Comparison of ENCODE assay signal across 8 cellular contexts in the genomic region with DNA sequence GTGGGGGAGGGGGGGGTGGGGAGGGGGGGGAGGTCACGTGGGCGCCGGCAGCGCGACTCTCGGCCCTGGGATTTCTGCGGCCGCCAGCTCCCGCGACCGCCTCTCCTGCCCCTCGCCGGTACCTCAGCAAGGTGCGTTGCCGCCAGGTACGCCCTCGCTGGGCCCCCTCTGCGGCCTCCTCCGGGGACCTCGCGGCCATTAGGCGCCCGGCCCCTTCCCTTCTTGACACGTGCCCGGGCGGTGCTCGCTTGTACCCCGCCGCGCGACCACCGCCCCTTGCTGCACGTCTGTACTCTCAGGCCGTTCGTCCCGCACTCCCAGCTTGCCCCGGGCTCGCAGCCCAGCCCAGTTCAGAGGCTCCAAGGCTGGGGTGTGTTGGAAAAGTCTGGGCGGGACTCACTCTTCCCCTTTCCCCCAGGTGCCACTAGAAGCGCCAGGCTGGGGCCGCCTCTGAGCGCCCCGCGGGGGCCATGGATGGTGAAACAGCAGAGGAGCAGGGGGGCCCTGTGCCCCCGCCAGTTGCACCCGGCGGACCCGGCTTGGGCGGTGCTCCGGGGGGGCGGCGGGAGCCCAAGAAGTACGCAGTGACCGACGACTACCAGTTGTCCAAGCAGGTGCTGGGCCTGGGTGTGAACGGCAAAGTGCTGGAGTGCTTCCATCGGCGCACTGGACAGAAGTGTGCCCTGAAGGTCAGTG. TPM values are rescaled to one million over a fixed set of nuclear protein-coding genes. Genes with fewer than 3 reads are reported as not detected.
DNase-seq lines count a peak whose midpoint lies in the region; ATAC-seq, FAIRE-seq and TF ChIP-seq lines count a peak whose summit lies in the region.

A gene (plus strand): TSS at position 56 of the 696 bp plus-strand sequence. CDS start 415 bp downstream, at position 471.

- peaks cover 7 to 21% (median 9%) of the 10 kb centered on the region in 3 donors for H3K4me1 ChIP-seq in pancreas

- H3K27me3 Mint-ChIP-seq in activated CD8-positive, alpha-beta T cell treated with anti-CD3 and anti-CD28 coated beads, Interleukin-2, amount 10 ng/mL, durations not matched to agents 7 days and 5 days (ENCODE audit: low read depth), result no peaks in the 10 kb centered on the region

- peak within 1 kb of the TSS; percentile 89 for H3K27ac Mint-ChIP-seq in activated CD8-positive, alpha-beta T cell treated with anti-CD3 and anti-CD28 coated beads, Interleukin-2, amount 10 ng/mL, durations not matched to agents 7 days and 5 days

- intact Hi-C loops in pancreas (cut with DNase I), result no loop called here

- in situ Hi-C loops in KBM-7 (cut with MboI; ENCODE audit: low pct_unique_long_range_greater_than_20kb, low sequenced_read_pairs), result no loop called here

- peak within 1 kb of the TSS; percentile 89 to 92 (median 92) for H3K27ac ChIP-seq in pancreas

- peak within 1 kb of the TSS; percentile 95 for H3K4me3 Mint-ChIP-seq in activated CD8-positive, alpha-beta T cell treated with anti-CD3 and anti-CD28 coated beads, Interleukin-2, amount 10 ng/mL, durations not matched to agents 7 days and 5 days

- peaks cover 77% of the 10 kb centered on the region for H3K36me3 Mint-ChIP-seq in activated CD8-positive, alpha-beta T cell treated with anti-CD3 and anti-CD28 coated beads, Interleukin-2, amount 10 ng/mL, durations not matched to agents 7 days and 5 days (ENCODE audit: low read depth)

- ATAC-seq in GM21515 (IDR thresholded peaks at IDR 0.05; ENCODE audit: unreplicated experiment) (peak; percentile 10), pancreas (peak; percentile 19 to 36 (median 22))
- peak; percentile 7 for ATAC-seq in activated CD8-positive, alpha-beta T cell treated with anti-CD3 and anti-CD28 coated beads, Interleukin-2, amount 10 ng/mL, durations not matched to agents 7 days and 5 days

- DNase-seq in GF-D8 (lab: John Stamatoyannopoulos, UW), result peak; percentile 26
- DNase-seq in KBM-7, result peak; percentile 59
- DNase-seq in activated CD8-positive, alpha-beta T cell treated with anti-CD3 and anti-CD28 coated beads, Interleukin-2, amount 10 ng/mL, durations not matched to agents 7 days and 5 days, result peak; percentile 51
- peak in 1 of 2 donors; percentile 58 for DNase-seq in foreskin fibroblast
- peak in 3 of 6 donors; percentile 51 to 85 (median 76) for DNase-seq in pancreas
- DNase-seq in middle frontal gyrus (ENCODE audit: extremely low spot score, low spot score), result no peak
- DNase-seq in GM10248 (ENCODE audit: extremely low spot score), result no peak

- peaks cover 64% of the 10 kb centered on the region for H3K4me1 Mint-ChIP-seq in activated CD8-positive, alpha-beta T cell treated with anti-CD3 and anti-CD28 coated beads, Interleukin-2, amount 10 ng/mL, durations not matched to agents 7 days and 5 days (ENCODE audit: low read depth)

- 0 to 1% methylated on average over 37 to 58 of the region's 58 CpGs for WGBS in pancreas, 2 donors

- H3K27me3 ChIP-seq in pancreas, result no peaks in the 10 kb centered on the region

- H3K9me3 ChIP-seq in pancreas, result no peaks in the 10 kb centered on the region

- H3K9me3 Mint-ChIP-seq in activated CD8-positive, alpha-beta T cell treated with anti-CD3 and anti-CD28 coated beads, Interleukin-2, amount 10 ng/mL, durations not matched to agents 7 days and 5 days (ENCODE audit: insufficient read depth), result no peaks in the 10 kb centered on the region

- FAIRE-seq in pancreas (lab: Jason Lieb, UNC), result no peak

- POLR2A ChIA-PET in activated CD8-positive, alpha-beta T cell treated with anti-CD3 and anti-CD28 coated beads, Interleukin-2, amount 10 ng/mL, durations not matched to agents 7 days and 5 days (lab: Charles Lee), result interaction anchor here (0.6 to 22.1 kb wide), 18 partner anchors 9 to 882 kb away, joined by 3 to 1664 read pairs (median 5); a partner anchor contains a TSS
- POLR2A ChIA-PET in GM10248 (lab: Yijun Ruan, JAX), result interaction anchor here (1.4 kb wide), 1 partner anchor 48 kb away, joined by 3 read pairs; a partner anchor contains a TSS

- CTCF ChIA-PET in activated CD8-positive, alpha-beta T cell treated with anti-CD3 and anti-CD28 coated beads, Interleukin-2, amount 10 ng/mL, durations not matched to agents 7 days and 5 days (lab: Charles Lee), result interaction anchor here (1.0 to 29.5 kb wide), 25 partner anchors 11 to 1065 kb away, joined by 3 to 1321 read pairs (median 7); a partner anchor contains a TSS
- CTCF ChIA-PET in GM10248 (lab: Yijun Ruan, JAX), result interaction anchor here (0.9 to 17.5 kb wide), 15 partner anchors 11 to 1326 kb away, joined by 3 to 419 read pairs (median 14); a partner anchor contains a TSS

- H3K4me3 ChIP-seq in foreskin fibroblast (ENCODE audit: low read depth in 1 of 2, low read length in 2 of 2) (peak within 1 kb of the TSS; percentile 73 to 81), pancreas (peak within 1 kb of the TSS; percentile 69 to 90 (median 86))

- H3K36me3 ChIP-seq in pancreas, result no peaks in the 10 kb centered on the region

- no peak for TF ChIP-seq CTCF in foreskin fibroblast (IDR thresholded peaks at IDR 0.05; ENCODE audit: low read depth, low read length)
- TF ChIP-seq CTCF in pancreas (IDR thresholded peaks at IDR 0.05), result no peak
- no peak for TF ChIP-seq CTCF in GM10248 (IDR thresholded peaks at IDR 0.05; ENCODE audit: control extremely low read depth, extremely low read depth, low read depth, missing control alignments)

RNA-seq across cellular contexts. Expression of the gene that starts here (rescaled TPM):
- 100 to 1,000 TPM; 224 to 225 TPM for total RNA-seq in activated CD8-positive, alpha-beta T cell treated with anti-CD3 and anti-CD28 coated beads, Interleukin-2, amount 10 ng/mL, durations not matched to agents 7 days and 5 days
- 10 to 100 TPM; 21.9 to 30.6 (median 24.6) TPM for total RNA-seq in pancreas
- 10 to 100 TPM; 15.8 to 17.0 TPM for polyA plus RNA-seq in pancreas

Comparison
In these comparisons a context has a peak if more than half of its experiments do, and no peak if none do; other contexts are left out.
1. RNA of the gene that starts here (total RNA-seq): 224 to 225 TPM in activated CD8-positive, alpha-beta T cell treated with anti-CD3 and anti-CD28 coated beads, Interleukin-2, amount 10 ng/mL, durations not matched to agents 7 days and 5 days; 21.9 to 30.6 TPM in pancreas; every median in the first group is over 4 times any median in the second.
2. DNase-seq: peak in GF-D8 (single experiment), KBM-7 (single experiment) and activated CD8-positive, alpha-beta T cell treated with anti-CD3 and anti-CD28 coated beads, Interleukin-2, amount 10 ng/mL, durations not matched to agents 7 days and 5 days (single experiment); none in middle frontal gyrus (single experiment) and GM10248 (single experiment).
3. Peak in every context shown above with its lines, with median percentiles within 50 percentile points of each other: ATAC-seq.